ENCODE assay signal across 9 cellular contexts in genomic region chr6:43428874-43429273, GRCh38. TPM values are rescaled to one million over a fixed set of nuclear protein-coding genes. Genes with fewer than 3 reads are reported as not detected.
DNase-seq lines count a peak whose midpoint lies in the region; ATAC-seq and TF ChIP-seq lines count a peak whose summit lies in the region.
"Had no signal": no experiment of that assay in that cellular context is flagged by ENCODE, and none has a peak within 500 bp of the region (broad histone marks: within the 10 kb centered on the region; RNA-seq: fewer than 3 reads in every experiment).

No MANE protein-coding gene starts in this region.

- H3K9ac ChIP-seq in adipocyte (ENCODE audit: low read length): peak overlapping the region; percentile 97

- intact Hi-C loops in heart right ventricle (cut with DNase I) (loop anchor here in 1 of 10 donors (5.0 kb wide), 1 partner anchor 62 kb away; the partner anchor contains the start of gene ZNF318), Right ventricle myocardium inferior (cut with DNase I) (loop anchor here (5.0 kb wide), 1 partner anchor 257 kb away; the partner anchor contains the start of gene SRF), transverse colon (cut with DNase I; ENCODE audit: low total_unique reads) (no loop called here)

- TF ChIP-seq POLR2A in transverse colon (IDR thresholded peaks at IDR 0.05): no peak

- peaks cover 5 to 32% (median 17%) of the 10 kb centered on the region in 9 donors for H3K4me1 ChIP-seq in heart right ventricle
- H3K4me1 ChIP-seq in adipocyte (ENCODE audit: control insufficient read depth, insufficient read depth, low read length): peaks cover 14% of the 10 kb centered on the region
- peaks cover 7 to 21% (median 15%) of the 10 kb centered on the region in 4 donors for H3K4me1 ChIP-seq in transverse colon

- peaks cover 0 to 32% (median 0%) of the 10 kb centered on the region in 9 donors for H3K36me3 ChIP-seq in heart right ventricle
- H3K36me3 ChIP-seq in adipocyte (ENCODE audit: control insufficient read depth, insufficient read depth, low read length, severe bottlenecking): peaks cover 26% of the 10 kb centered on the region
- peaks cover 0 to 13% (median 0%) of the 10 kb centered on the region in 4 donors for H3K36me3 ChIP-seq in transverse colon

- H3K9me3 ChIP-seq in heart right ventricle: no peaks in the 10 kb centered on the region
- H3K9me3 ChIP-seq in adipocyte (ENCODE audit: control insufficient read depth, low read length): no peaks in the 10 kb centered on the region
- no peaks in the 10 kb centered on the region for H3K9me3 ChIP-seq in transverse colon

- no peak for TF ChIP-seq CTCF in heart right ventricle (IDR thresholded peaks at IDR 0.05)
- no peak for TF ChIP-seq CTCF in transverse colon (IDR thresholded peaks at IDR 0.05)

- no peaks in the 10 kb centered on the region for H3K27me3 ChIP-seq in heart right ventricle
- H3K27me3 ChIP-seq in adipocyte (replicated peaks; ENCODE audit: control insufficient read depth, insufficient read depth, low read length): no peaks in the 10 kb centered on the region
- H3K27me3 ChIP-seq in transverse colon: no peaks in the 10 kb centered on the region

- WGBS in heart right ventricle, 2 donors: 88 to 91% methylated on average over 3 of the region's 3 CpGs
- WGBS in transverse colon (ENCODE audit: low coverage in 1 of 2), 2 donors: 85 to 96% methylated on average over 3 of the region's 3 CpGs

- in situ Hi-C loops in transverse colon (cut with MboI; ENCODE audit: low pct_ligation_motif_present in 1 of 4, low pct_unique_long_range_greater_than_20kb in 1 of 4, low sequenced_read_pairs in 3 of 4): no loop called here

- TF ChIP-seq EP300 in transverse colon (IDR thresholded peaks at IDR 0.05; ENCODE audit: low read depth): no peak

- H3K4me3 ChIP-seq in heart right ventricle (peak overlapping the region in 7 of 10 donors; percentile 69 to 85 (median 78)), adipocyte (ENCODE audit: low read length) (peak overlapping the region; percentile 97), transverse colon (peak overlapping the region in 1 of 4 donors; percentile 71)

- H3K27ac ChIP-seq in heart right ventricle (peak overlapping the region in 6 of 10 donors; percentile 86 to 93 (median 90)), transverse colon (peak overlapping the region in 3 of 4 donors; percentile 87 to 96 (median 91))

- ATAC-seq in heart right ventricle: no peak
- ATAC-seq in Right ventricle myocardium inferior: no peak
- ATAC-seq in HG02981 (IDR thresholded peaks at IDR 0.05; ENCODE audit: unreplicated experiment): no peak

- DNase-seq in heart right ventricle (no peak), Right ventricle myocardium inferior (ENCODE audit: missing footprints) (no peak), adipocyte (ENCODE audit: low read depth) (no peak), inferior parietal cortex (ENCODE audit: extremely low spot score) (peak; percentile 7), transverse colon (no peak), cortex of kidney (lab: John Stamatoyannopoulos, UW) (no peak)
- DNase-seq in stimulated activated CD4-positive, alpha-beta T cell treated with anti-CD3 and anti-CD28 coated beads, Interleukin-4, amount 100 ng/mL, for 4 hours: no peak
- DNase-seq: stimulated activated CD4-positive, alpha-beta T cell treated with anti-CD3 and anti-CD28 coated beads, Interleukin-1b, Interleukin-23, amount 100 ng/mL, for 48 hours had no signal

RNA-seq across cellular contexts. Expression of gene ABCC10, which starts 1.5 kb away (rescaled TPM):
- total RNA-seq in heart right ventricle (10 to 100 TPM in 7 of 10 donors, 1 to 10 TPM in 3; 7.8 to 16.8 (median 10.9) TPM), Right ventricle myocardium inferior (14.8 TPM), transverse colon (10 to 100 TPM; 28.0 to 56.9 (median 33.7) TPM)
- polyA plus RNA-seq in heart right ventricle: 10 to 100 TPM in 1 of 2 donors, 1 to 10 TPM in 1; 7.1 to 44.3 TPM

RNA-seq across cellular contexts. Expression of gene DLK2, which starts 26.5 kb away (rescaled TPM):
- total RNA-seq in heart right ventricle: 1 to 10 TPM in 6 of 10 donors, under 1 TPM in 3, not detected in 1; 0.28 to 5.1 (median 1.2) TPM
- polyA plus RNA-seq in heart right ventricle: 1 to 10 TPM; 1.8 to 4.5 TPM
- total RNA-seq in Right ventricle myocardium inferior: 1.9 TPM
- total RNA-seq in transverse colon: 1 to 10 TPM in 1 of 4 donors, under 1 TPM in 1, not detected in 2; 0.95 to 1.1 TPM

RNA-seq across cellular contexts. Expression of gene TJAP1, which starts 48.5 kb away (rescaled TPM):
- total RNA-seq in heart right ventricle (10 to 100 TPM; 14.7 to 29.3 (median 19.6) TPM), Right ventricle myocardium inferior (17.4 TPM), transverse colon (10 to 100 TPM; 10.9 to 22.4 (median 17.9) TPM)
- polyA plus RNA-seq in heart right ventricle: 10 to 100 TPM; 13.0 to 29.7 TPM

RNA-seq across cellular contexts. Expression of gene ZNF318, which starts 59.4 kb away (rescaled TPM):
- 10 to 100 TPM in 9 of 10 donors, 1 to 10 TPM in 1; 9.3 to 20.4 (median 14.0) TPM for total RNA-seq in heart right ventricle
- polyA plus RNA-seq in heart right ventricle: 10 to 100 TPM in 1 of 2 donors, 1 to 10 TPM in 1; 3.4 to 13.8 TPM
- 11.3 TPM for total RNA-seq in Right ventricle myocardium inferior
- 10 to 100 TPM; 13.0 to 17.5 (median 15.4) TPM for total RNA-seq in transverse colon
